In the genomic region with DNA sequence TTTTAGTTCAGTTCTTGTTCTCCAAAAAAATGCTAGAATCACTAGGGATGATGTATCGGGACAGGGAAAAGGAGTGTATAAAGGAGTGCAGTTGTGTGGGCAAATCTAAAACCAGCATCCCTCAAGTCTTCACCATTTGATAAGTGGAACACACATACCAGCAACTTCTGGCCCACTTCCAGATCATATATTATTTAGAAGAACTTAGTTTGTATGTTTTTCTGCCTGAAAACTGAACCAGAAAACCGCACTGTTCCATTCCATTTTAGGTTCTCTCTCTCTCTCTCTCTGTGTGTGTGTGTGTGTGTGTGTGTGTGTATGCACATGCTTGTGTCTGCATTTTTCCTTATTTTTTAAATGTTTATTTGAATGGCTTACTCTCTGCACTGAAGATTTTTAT, we compare ENCODE assay signal across 22 cellular contexts.
DNase-seq lines count a peak whose midpoint lies in the region; ATAC-seq, FAIRE-seq and TF ChIP-seq lines count a peak whose summit lies in the region.
"Had no signal": no experiment of that assay in that cellular context is flagged by ENCODE, and none has a peak within 500 bp of the region (broad histone marks: within the 10 kb centered on the region; RNA-seq: fewer than 3 reads in every experiment).

No MANE protein-coding gene starts in this region.

- no peaks in the 10 kb centered on the region for H3K4me1 Mint-ChIP-seq in WTC11
- peaks cover 21% of the 10 kb centered on the region for H3K4me1 Mint-ChIP-seq in stimulated activated memory B cell treated with anti-CD40 and anti-IgM and Interleukin-4, amounts not matched to agents 10 μg/mL and 1 μg/mL and 100 μg/mL, for 72 hours
- no peaks in the 10 kb centered on the region for H3K4me1 Mint-ChIP-seq in Calu3 (ENCODE audit: low read depth, unreplicated experiment)
- H3K4me1 Mint-ChIP-seq: T-helper 17 cell had no signal

- DNase-seq in DMS 273 (lab: John Stamatoyannopoulos, UW; ENCODE audit: unreplicated experiment), result peak; percentile 21
- DNase-seq in DMS 273 treated with DMSO at 0.1 percent for 48 hours (lab: John Stamatoyannopoulos, UW), result no peak
- peak; percentile 52 for DNase-seq in NAMALWA (ENCODE audit: low spot score)
- no peak for DNase-seq in WTC11 (ENCODE audit: low spot score)
- no peak for DNase-seq in GM12892 (ENCODE audit: insufficient read length)
- DNase-seq in Calu3, result no peak
- DNase-seq: ACHN, DMS79 treated with DMSO at 0.1 percent for 48 hours, GOT3, HCEC 1CT, KBM-7, MM.1S, NCI-H1092, NCI-H1436, NCI-H2029, NCI-H2171 treated with DMSO at 0.1 percent for 48 hours, NCI-H524 treated with DMSO at 0.1 percent for 48 hours, T-helper 17 cell had no signal

- no peak overlapping the region for H3K4me3 Mint-ChIP-seq in WTC11
- H3K4me3 Mint-ChIP-seq in stimulated activated memory B cell treated with anti-CD40 and anti-IgM and Interleukin-4, amounts not matched to agents 10 μg/mL and 1 μg/mL and 100 μg/mL, for 72 hours, result no peak overlapping the region
- no peak overlapping the region for H3K4me3 Mint-ChIP-seq in Calu3 (ENCODE audit: low read depth, unreplicated experiment)
- H3K4me3 Mint-ChIP-seq: T-helper 17 cell had no signal

- H3K36me3 Mint-ChIP-seq in WTC11 (no peaks in the 10 kb centered on the region), Calu3 (ENCODE audit: insufficient read depth, unreplicated experiment) (no peaks in the 10 kb centered on the region)
- no peaks in the 10 kb centered on the region for H3K36me3 Mint-ChIP-seq in stimulated activated memory B cell treated with anti-CD40 and anti-IgM and Interleukin-4, amounts not matched to agents 10 μg/mL and 1 μg/mL and 100 μg/mL, for 72 hours

- POLR2A ChIA-PET in WTC11 (lab: Charles Lee), result no interaction called here

- FAIRE-seq in GM12892 (lab: Jason Lieb, UNC), result no peak
- FAIRE-seq: GM12878 had no signal

- H3K27me3 Mint-ChIP-seq in WTC11 (ENCODE audit: low read depth), result no peaks in the 10 kb centered on the region
- H3K27me3 Mint-ChIP-seq in stimulated activated memory B cell treated with anti-CD40 and anti-IgM and Interleukin-4, amounts not matched to agents 10 μg/mL and 1 μg/mL and 100 μg/mL, for 72 hours, result no peaks in the 10 kb centered on the region
- H3K27me3 Mint-ChIP-seq in Calu3 (ENCODE audit: unreplicated experiment), result no peaks in the 10 kb centered on the region
- H3K27me3 Mint-ChIP-seq: T-helper 17 cell had no signal

- H3K27ac Mint-ChIP-seq in WTC11 (0 out of 2 replicates have a peak overlapping the region, but pooled peaks have one; percentile 54), Calu3 (ENCODE audit: unreplicated experiment) (no peak overlapping the region)
- H3K27ac Mint-ChIP-seq in stimulated activated memory B cell treated with anti-CD40 and anti-IgM and Interleukin-4, amounts not matched to agents 10 μg/mL and 1 μg/mL and 100 μg/mL, for 72 hours, result peak overlapping the region; percentile 54
- H3K27ac Mint-ChIP-seq: T-helper 17 cell had no signal

- intact Hi-C loops in Calu3 (cut with micrococcal nuclease; ENCODE audit: unreplicated experiment), result no loop called here

- no peak for TF ChIP-seq CTCF in WTC11 (IDR thresholded peaks at IDR 0.05)
- no peak for TF ChIP-seq CTCF in Calu3 (IDR thresholded peaks at IDR 0.05; ENCODE audit: unreplicated experiment)

- CTCF ChIA-PET in WTC11 (lab: Charles Lee) (no interaction called here), Calu3 (lab: Charles Lee) (no interaction called here)

- H3K9me3 Mint-ChIP-seq in WTC11 (no peaks in the 10 kb centered on the region), Calu3 (ENCODE audit: low read depth, unreplicated experiment) (no peaks in the 10 kb centered on the region)
- H3K9me3 Mint-ChIP-seq in stimulated activated memory B cell treated with anti-CD40 and anti-IgM and Interleukin-4, amounts not matched to agents 10 μg/mL and 1 μg/mL and 100 μg/mL, for 72 hours, result no peaks in the 10 kb centered on the region

- no TSS peak for BruUV-seq in Calu3 (replicated peaks; lab: Mats Ljungman, UMichigan)

- ATAC-seq in WTC11 (no peak), GM18870 (IDR thresholded peaks at IDR 0.05; ENCODE audit: unreplicated experiment) (no peak)
- no peak for ATAC-seq in stimulated activated memory B cell treated with anti-CD40 and anti-IgM and Interleukin-4, amounts not matched to agents 10 μg/mL and 1 μg/mL and 100 μg/mL, for 72 hours
- ATAC-seq: Panc1, T-helper 17 cell had no signal

- no peak for TF ChIP-seq POLR2A in GM12892 (IDR thresholded peaks at IDR 0.05; ENCODE audit: low read depth, low read length)

TF ChIP-seq in WTC11, 78 proteins besides CTCF, POLR2A, EP300 and RAD21 (continues in another document):
- TF ChIP-seq, protein P1, sequence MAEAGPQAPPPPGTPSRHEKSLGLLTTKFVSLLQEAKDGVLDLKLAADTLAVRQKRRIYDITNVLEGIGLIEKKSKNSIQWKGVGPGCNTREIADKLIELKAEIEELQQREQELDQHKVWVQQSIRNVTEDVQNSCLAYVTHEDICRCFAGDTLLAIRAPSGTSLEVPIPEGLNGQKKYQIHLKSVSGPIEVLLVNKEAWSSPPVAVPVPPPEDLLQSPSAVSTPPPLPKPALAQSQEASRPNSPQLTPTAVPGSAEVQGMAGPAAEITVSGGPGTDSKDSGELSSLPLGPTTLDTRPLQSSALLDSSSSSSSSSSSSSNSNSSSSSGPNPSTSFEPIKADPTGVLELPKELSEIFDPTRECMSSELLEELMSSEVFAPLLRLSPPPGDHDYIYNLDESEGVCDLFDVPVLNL (CRISPR knock-in tag; IDR thresholded peaks at IDR 0.05; ENCODE audit: borderline replicate concordance, low read depth), result no peak
- no peak for TF ChIP-seq TEAD1 (CRISPR knock-in tag; IDR thresholded peaks at IDR 0.05)
- TF ChIP-seq, protein P2, sequence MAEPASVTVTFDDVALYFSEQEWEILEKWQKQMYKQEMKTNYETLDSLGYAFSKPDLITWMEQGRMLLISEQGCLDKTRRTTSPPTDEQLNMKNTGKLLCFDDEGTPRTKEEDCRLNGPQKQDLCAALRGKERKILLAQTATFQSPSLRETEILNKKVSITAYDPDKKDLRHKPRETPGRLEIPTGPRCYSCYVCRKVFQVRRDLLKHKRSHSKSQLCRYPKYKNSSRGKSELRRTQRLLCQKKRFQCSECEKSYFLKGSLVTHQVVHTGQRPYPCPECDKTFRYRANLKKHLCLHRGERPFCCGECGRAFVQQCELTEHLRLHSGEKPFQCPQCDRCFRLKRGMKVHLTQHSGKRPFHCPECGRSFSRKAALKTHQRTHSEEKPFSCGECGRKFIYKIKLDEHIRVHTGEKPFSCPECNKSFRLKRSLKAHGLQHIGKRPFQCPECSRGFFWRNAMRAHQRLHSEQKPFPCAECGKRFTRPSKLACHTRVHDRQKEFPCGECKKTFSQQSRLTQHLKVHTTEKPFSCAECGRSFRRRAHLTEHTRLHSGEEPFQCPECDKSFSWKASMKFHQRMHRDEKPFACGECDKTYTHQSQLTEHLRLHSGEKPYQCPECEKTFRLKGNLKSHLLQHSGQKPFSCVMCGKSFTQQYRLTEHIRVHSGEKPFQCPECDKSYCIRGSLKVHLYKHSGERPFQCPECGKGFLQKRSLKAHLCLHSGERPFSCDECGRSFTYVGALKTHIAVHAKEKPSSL (CRISPR knock-in tag; conservative IDR thresholded peaks at IDR 0.05), result no peak
- no peak for TF ChIP-seq FOXP1 (CRISPR knock-in tag; IDR thresholded peaks at IDR 0.05; ENCODE audit: borderline replicate concordance)
- no peak for TF ChIP-seq IRF2 (CRISPR knock-in tag; IDR thresholded peaks at IDR 0.05; ENCODE audit: borderline replicate concordance, low read depth)
- TF ChIP-seq, protein P3, sequence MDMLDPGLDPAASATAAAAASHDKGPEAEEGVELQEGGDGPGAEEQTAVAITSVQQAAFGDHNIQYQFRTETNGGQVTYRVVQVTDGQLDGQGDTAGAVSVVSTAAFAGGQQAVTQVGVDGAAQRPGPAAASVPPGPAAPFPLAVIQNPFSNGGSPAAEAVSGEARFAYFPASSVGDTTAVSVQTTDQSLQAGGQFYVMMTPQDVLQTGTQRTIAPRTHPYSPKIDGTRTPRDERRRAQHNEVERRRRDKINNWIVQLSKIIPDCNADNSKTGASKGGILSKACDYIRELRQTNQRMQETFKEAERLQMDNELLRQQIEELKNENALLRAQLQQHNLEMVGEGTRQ (CRISPR knock-in tag; IDR thresholded peaks at IDR 0.05), result no peak
- TF ChIP-seq, protein P4, sequence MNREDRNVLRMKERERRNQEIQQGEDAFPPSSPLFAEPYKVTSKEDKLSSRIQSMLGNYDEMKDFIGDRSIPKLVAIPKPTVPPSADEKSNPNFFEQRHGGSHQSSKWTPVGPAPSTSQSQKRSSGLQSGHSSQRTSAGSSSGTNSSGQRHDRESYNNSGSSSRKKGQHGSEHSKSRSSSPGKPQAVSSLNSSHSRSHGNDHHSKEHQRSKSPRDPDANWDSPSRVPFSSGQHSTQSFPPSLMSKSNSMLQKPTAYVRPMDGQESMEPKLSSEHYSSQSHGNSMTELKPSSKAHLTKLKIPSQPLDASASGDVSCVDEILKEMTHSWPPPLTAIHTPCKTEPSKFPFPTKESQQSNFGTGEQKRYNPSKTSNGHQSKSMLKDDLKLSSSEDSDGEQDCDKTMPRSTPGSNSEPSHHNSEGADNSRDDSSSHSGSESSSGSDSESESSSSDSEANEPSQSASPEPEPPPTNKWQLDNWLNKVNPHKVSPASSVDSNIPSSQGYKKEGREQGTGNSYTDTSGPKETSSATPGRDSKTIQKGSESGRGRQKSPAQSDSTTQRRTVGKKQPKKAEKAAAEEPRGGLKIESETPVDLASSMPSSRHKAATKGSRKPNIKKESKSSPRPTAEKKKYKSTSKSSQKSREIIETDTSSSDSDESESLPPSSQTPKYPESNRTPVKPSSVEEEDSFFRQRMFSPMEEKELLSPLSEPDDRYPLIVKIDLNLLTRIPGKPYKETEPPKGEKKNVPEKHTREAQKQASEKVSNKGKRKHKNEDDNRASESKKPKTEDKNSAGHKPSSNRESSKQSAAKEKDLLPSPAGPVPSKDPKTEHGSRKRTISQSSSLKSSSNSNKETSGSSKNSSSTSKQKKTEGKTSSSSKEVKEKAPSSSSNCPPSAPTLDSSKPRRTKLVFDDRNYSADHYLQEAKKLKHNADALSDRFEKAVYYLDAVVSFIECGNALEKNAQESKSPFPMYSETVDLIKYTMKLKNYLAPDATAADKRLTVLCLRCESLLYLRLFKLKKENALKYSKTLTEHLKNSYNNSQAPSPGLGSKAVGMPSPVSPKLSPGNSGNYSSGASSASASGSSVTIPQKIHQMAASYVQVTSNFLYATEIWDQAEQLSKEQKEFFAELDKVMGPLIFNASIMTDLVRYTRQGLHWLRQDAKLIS (CRISPR knock-in tag; IDR thresholded peaks at IDR 0.05; ENCODE audit: borderline replicate concordance), result no peak
- TF ChIP-seq RELA (CRISPR knock-in tag; IDR thresholded peaks at IDR 0.05; ENCODE audit: borderline replicate concordance), result no peak
- TF ChIP-seq CBFB (CRISPR knock-in tag; IDR thresholded peaks at IDR 0.05; ENCODE audit: low read depth), result no peak
- TF ChIP-seq ELF4 (CRISPR knock-in tag; IDR thresholded peaks at IDR 0.05; ENCODE audit: low read depth), result no peak

Comparison
In these comparisons a context has a peak if more than half of its experiments do, and no peak if none do; other contexts are left out.
1. DNase-seq: peak in DMS 273 (single experiment) and NAMALWA (single experiment); none in DMS 273 treated with DMSO at 0.1 percent for 48 hours (single experiment), WTC11 (single experiment), GM12892 (single experiment) and Calu3 (single experiment).